ENCODE assay signal across 8 cellular contexts in the genomic region with DNA sequence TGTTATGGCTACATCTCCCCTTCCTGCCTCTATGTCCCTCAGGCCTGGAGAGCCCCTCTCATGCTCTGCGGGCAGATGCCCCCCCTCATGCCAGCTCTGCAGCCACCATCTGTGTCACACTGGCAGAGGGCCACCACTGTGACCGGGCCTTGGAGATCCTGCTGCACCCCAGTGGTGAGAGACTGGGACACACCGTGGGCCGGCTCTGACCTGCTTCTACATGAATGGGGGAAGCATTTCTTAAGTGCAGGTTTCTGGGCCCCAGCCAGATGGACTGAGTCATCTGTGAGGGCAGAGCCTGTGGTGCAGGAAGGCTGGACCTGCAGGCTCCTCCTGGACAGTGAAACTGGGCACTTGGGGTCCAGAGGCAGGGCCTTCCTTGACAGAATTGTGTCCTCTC. TPM values are rescaled to one million over a fixed set of nuclear protein-coding genes. Genes with fewer than 3 reads are reported as not detected.
DNase-seq lines count a peak whose midpoint lies in the region; FAIRE-seq and TF ChIP-seq lines count a peak whose summit lies in the region.

No MANE protein-coding gene starts in this region.

- CTCF ChIA-PET in GM10248 (lab: Yijun Ruan, JAX): interaction anchor here (1.1 kb wide), 1 partner anchor 16 kb away, joined by 3 read pairs; a partner anchor contains a TSS

- H3K9me3 ChIP-seq in keratinocyte (ENCODE audit: control insufficient read depth, low read depth, low read length): no peaks in the 10 kb centered on the region
- H3K9me3 ChIP-seq in tibial artery: no peaks in the 10 kb centered on the region

- FAIRE-seq in keratinocyte (lab: Jason Lieb, UNC): peak; percentile 23

- no peak overlapping the region for H2AFZ ChIP-seq in keratinocyte (ENCODE audit: control insufficient read depth, low read length)

- H3K79me2 ChIP-seq in keratinocyte (ENCODE audit: control insufficient read depth, insufficient read depth, low read length): no peaks in the 10 kb centered on the region

- TF ChIP-seq CTCF in keratinocyte (optimal IDR thresholded peaks at IDR 0.05 in 1 of 3, IDR thresholded peaks at IDR 0.05 in 1 of 3, conservative IDR thresholded peaks at IDR 0.05 in 1 of 3; ENCODE audit: extremely low read depth in 1 of 3, insufficient read depth in 2 of 3, low read length in 3 of 3) (peak in 2 of 3 experiments; percentile 36 to 48), GM10248 (IDR thresholded peaks at IDR 0.05; ENCODE audit: control extremely low read depth, extremely low read depth, low read depth, missing control alignments) (no peak), tibial artery (IDR thresholded peaks at IDR 0.05) (no peak)

- DNase-seq in AML-193 (lab: John Stamatoyannopoulos, UW) (peak; percentile 43 to 66), HT1080 (ENCODE audit: low read depth) (peak; percentile 90), anterior cingulate cortex (lab: John Stamatoyannopoulos, UW) (peak in 35 of 58 donors; percentile 6 to 68 (median 34)), keratinocyte (ENCODE audit: low read depth, low spot score) (no peak), GM10248 (ENCODE audit: extremely low spot score) (no peak), tibial artery (no peak), NCI-H1436 treated with DMSO at 0.1 percent for 48 hours (lab: John Stamatoyannopoulos, UW) (no peak)
- no peak for DNase-seq in activated effector memory CD4-positive, alpha-beta T cell treated with anti-CD3 and anti-CD28 coated beads, Interleukin-2, amount 50 U/mL, for 16 hours

- intact Hi-C loops in tibial artery (cut with DNase I; ENCODE audit: low total_unique reads): no loop called here

- H3K4me1 ChIP-seq in keratinocyte (ENCODE audit: control insufficient read depth, extremely low read depth, insufficient read depth, low read length) (peaks cover 9% of the 10 kb centered on the region), tibial artery (peaks cover 0 to 19% (median 17%) of the 10 kb centered on the region in 4 donors)

- H3K36me3 ChIP-seq in keratinocyte (ENCODE audit: control insufficient read depth in 2 of 2, extremely low read depth in 1 of 2, insufficient read depth in 2 of 2, low read length in 2 of 2) (no peaks in the 10 kb centered on the region), tibial artery (no peaks in the 10 kb centered on the region)

- H3K4me2 ChIP-seq in keratinocyte (ENCODE audit: control insufficient read depth, extremely low read depth, insufficient read depth, low read depth, low read length): no peak overlapping the region

- no peaks in the 10 kb centered on the region for H4K20me1 ChIP-seq in keratinocyte (ENCODE audit: control insufficient read depth, extremely low read depth, insufficient read depth, low read length)

- H3K27ac ChIP-seq in keratinocyte (ENCODE audit: control insufficient read depth, insufficient read depth, low read length) (no peak overlapping the region), tibial artery (no peak overlapping the region)

- POLR2A ChIA-PET in GM10248 (lab: Yijun Ruan, JAX): interaction anchor here (0.6 kb wide), 1 partner anchor 37 kb away, joined by 3 read pairs; no protein-coding TSS in a partner anchor

- peaks cover 40% of the 10 kb centered on the region for H3K27me3 ChIP-seq in keratinocyte (ENCODE audit: control insufficient read depth, extremely low read depth, insufficient read depth, low read length)
- peaks cover 8 to 64% of the 10 kb centered on the region in 2 donors for H3K27me3 ChIP-seq in tibial artery

- dilution Hi-C loops in keratinocyte (cut with MboI; ENCODE audit: extremely low pct_ligation_motif_present, low sequenced_read_pairs): no loop called here

- no peak overlapping the region for H3K9ac ChIP-seq in keratinocyte (ENCODE audit: control insufficient read depth, extremely low read depth, insufficient read depth, low read length)

- no peaks in the 10 kb centered on the region for H3K9me1 ChIP-seq in keratinocyte (ENCODE audit: control insufficient read depth, extremely low read depth, insufficient read depth, low read length)

- H3K4me3 ChIP-seq in keratinocyte (ENCODE audit: control insufficient read depth in 2 of 3, extremely low read depth in 1 of 3, insufficient read depth in 2 of 3, low read depth in 1 of 3, low read length in 3 of 3): no peak overlapping the region
- no peak overlapping the region for H3K4me3 ChIP-seq in tibial artery

RNA-seq across cellular contexts. Expression of a gene that starts 4.8 kb away (rescaled TPM):
- total RNA-seq in HT1080 (2014; rRNA removed; shearing (Covaris generic)): not detected in 2 replicates
- 0.01 TPM in 1 of 2 replicates, not detected in the other for polyA plus RNA-seq in HT1080 (2015; cell fraction: cytosol; rRNA removed)
- polyA plus RNA-seq in HT1080 (2015; cell fraction: nucleus; rRNA removed): 0.18 TPM in 1 of 2 replicates, not detected in the other
- not detected in 3 replicates for polyA plus RNA-seq in keratinocyte
- not detected for polyA plus RNA-seq in keratinocyte (2011; ENCODE audit: low read depth)
- not detected in 2 replicates for polyA plus RNA-seq in keratinocyte (2011; cell fraction: cytosol; rRNA removed)
- not detected in 2 replicates for polyA plus RNA-seq in keratinocyte (2011; cell fraction: nucleus; rRNA removed)
- 0.68 TPM in 1 of 2 replicates, not detected in the other for polyA plus RNA-seq in keratinocyte (2012; ENCODE audit: low replicate concordance)
- polyA minus RNA-seq in keratinocyte: not detected in 3 replicates
- polyA minus RNA-seq in keratinocyte (2011; cell fraction: cytosol; rRNA and poly(A)+ RNA removed): not detected
- polyA minus RNA-seq in keratinocyte (2011; cell fraction: nucleus; rRNA and poly(A)+ RNA removed): not detected in 2 replicates

RNA-seq across cellular contexts. Expression of a gene that starts 14.5 kb away (rescaled TPM):
- 93.3 and 146 TPM in 2 replicates for total RNA-seq in HT1080 (2014; rRNA removed; shearing (Covaris generic))
- polyA plus RNA-seq in HT1080 (2015; cell fraction: cytosol; rRNA removed): 156 and 176 TPM in 2 replicates
- polyA plus RNA-seq in HT1080 (2015; cell fraction: nucleus; rRNA removed): 155 and 171 TPM in 2 replicates
- polyA plus RNA-seq in keratinocyte: 44.4 to 49.6 TPM (median 48.2 TPM) in 3 replicates
- polyA plus RNA-seq in keratinocyte (2011; ENCODE audit: low read depth): 16.6 TPM
- 43.6 and 51.1 TPM in 2 replicates for polyA plus RNA-seq in keratinocyte (2011; cell fraction: cytosol; rRNA removed)
- polyA plus RNA-seq in keratinocyte (2011; cell fraction: nucleus; rRNA removed): 61.7 and 62.7 TPM in 2 replicates
- 48.9 and 57.1 TPM in 2 replicates for polyA plus RNA-seq in keratinocyte (2012; ENCODE audit: low replicate concordance)
- polyA minus RNA-seq in keratinocyte: 171 to 295 TPM (median 171 TPM) in 3 replicates
- 83.3 TPM for polyA minus RNA-seq in keratinocyte (2011; cell fraction: cytosol; rRNA and poly(A)+ RNA removed)
- 33.0 and 43.5 TPM in 2 replicates for polyA minus RNA-seq in keratinocyte (2011; cell fraction: nucleus; rRNA and poly(A)+ RNA removed)

RNA-seq across cellular contexts. Expression of a gene that starts 15.2 kb away (rescaled TPM):
- total RNA-seq in HT1080 (2014; rRNA removed; shearing (Covaris generic)): 18.5 TPM in 2 replicates
- 6.5 and 9.4 TPM in 2 replicates for polyA plus RNA-seq in HT1080 (2015; cell fraction: cytosol; rRNA removed)
- polyA plus RNA-seq in HT1080 (2015; cell fraction: nucleus; rRNA removed): 3.1 and 3.4 TPM in 2 replicates
- polyA plus RNA-seq in keratinocyte: 10.8 to 18.6 TPM (median 13.2 TPM) in 3 replicates
- polyA plus RNA-seq in keratinocyte (2011; ENCODE audit: low read depth): 0.66 TPM
- 12.5 and 20.2 TPM in 2 replicates for polyA plus RNA-seq in keratinocyte (2011; cell fraction: cytosol; rRNA removed)
- 10.1 and 10.5 TPM in 2 replicates for polyA plus RNA-seq in keratinocyte (2011; cell fraction: nucleus; rRNA removed)
- 11.6 and 12.0 TPM in 2 replicates for polyA plus RNA-seq in keratinocyte (2012; ENCODE audit: low replicate concordance)
- polyA minus RNA-seq in keratinocyte: 16.2 to 29.1 TPM (median 19.3 TPM) in 3 replicates
- polyA minus RNA-seq in keratinocyte (2011; cell fraction: cytosol; rRNA and poly(A)+ RNA removed): 18.0 TPM
- 4.1 and 4.5 TPM in 2 replicates for polyA minus RNA-seq in keratinocyte (2011; cell fraction: nucleus; rRNA and poly(A)+ RNA removed)

RNA-seq across cellular contexts. Expression of a gene that starts 27.1 kb away (rescaled TPM):
- total RNA-seq in HT1080 (2014; rRNA removed; shearing (Covaris generic)): 3.6 and 10.5 TPM in 2 replicates
- polyA plus RNA-seq in HT1080 (2015; cell fraction: cytosol; rRNA removed): 3.8 and 5.6 TPM in 2 replicates
- polyA plus RNA-seq in HT1080 (2015; cell fraction: nucleus; rRNA removed): 0.33 and 1.5 TPM in 2 replicates
- 0.06 to 0.29 TPM (median 0.18 TPM) in 3 replicates for polyA plus RNA-seq in keratinocyte
- polyA plus RNA-seq in keratinocyte (2011; ENCODE audit: low read depth): not detected
- 0.13 and 0.27 TPM in 2 replicates for polyA plus RNA-seq in keratinocyte (2011; cell fraction: cytosol; rRNA removed)
- 0.11 and 0.13 TPM in 2 replicates for polyA plus RNA-seq in keratinocyte (2011; cell fraction: nucleus; rRNA removed)
- 0.60 TPM in 1 of 2 replicates, not detected in the other for polyA plus RNA-seq in keratinocyte (2012; ENCODE audit: low replicate concordance)
- polyA minus RNA-seq in keratinocyte: 0.16 to 0.30 TPM in 2 of 3 replicates, not detected in the other
- not detected for polyA minus RNA-seq in keratinocyte (2011; cell fraction: cytosol; rRNA and poly(A)+ RNA removed)
- not detected in 2 replicates for polyA minus RNA-seq in keratinocyte (2011; cell fraction: nucleus; rRNA and poly(A)+ RNA removed)

RNA-seq across cellular contexts. Expression of a gene that starts 41.6 kb away (rescaled TPM):
- not detected in 2 replicates for total RNA-seq in HT1080 (2014; rRNA removed; shearing (Covaris generic))
- polyA plus RNA-seq in HT1080 (2015; cell fraction: cytosol; rRNA removed): not detected in 2 replicates
- polyA plus RNA-seq in HT1080 (2015; cell fraction: nucleus; rRNA removed): not detected in 2 replicates
- polyA plus RNA-seq in keratinocyte: not detected in 3 replicates
- not detected for polyA plus RNA-seq in keratinocyte (2011; ENCODE audit: low read depth)
- not detected in 2 replicates for polyA plus RNA-seq in keratinocyte (2011; cell fraction: cytosol; rRNA removed)
- not detected in 2 replicates for polyA plus RNA-seq in keratinocyte (2011; cell fraction: nucleus; rRNA removed)
- not detected in 2 replicates for polyA plus RNA-seq in keratinocyte (2012; ENCODE audit: low replicate concordance)
- polyA minus RNA-seq in keratinocyte: not detected in 3 replicates
- polyA minus RNA-seq in keratinocyte (2011; cell fraction: cytosol; rRNA and poly(A)+ RNA removed): not detected
- polyA minus RNA-seq in keratinocyte (2011; cell fraction: nucleus; rRNA and poly(A)+ RNA removed): not detected in 2 replicates

Comparison
In these comparisons a context has a peak if more than half of its experiments do, and no peak if none do; other contexts are left out.
1. DNase-seq: peak in AML-193 (2 of 2), HT1080 (single experiment) and anterior cingulate cortex (35 of 58); none in keratinocyte (single experiment), GM10248 (single experiment), activated effector memory CD4-positive, alpha-beta T cell treated with anti-CD3 and anti-CD28 coated beads, Interleukin-2, amount 50 U/mL, for 16 hours (single experiment), tibial artery (0 of 2) and NCI-H1436 treated with DMSO at 0.1 percent for 48 hours (single experiment).
2. CTCF ChIP-seq: peak in keratinocyte (2 of 3); none in GM10248 (single experiment) and tibial artery (0 of 2).